ENCODE assay signal across 8 cellular contexts in genomic region chr1:27671964-27672749, GRCh38. TPM values are rescaled to one million over a fixed set of nuclear protein-coding genes. Genes with fewer than 3 reads are reported as not detected.
A peak's percentile ranks its signal among the peaks of the same experiment; 100 is the strongest.
DNase-seq lines count a peak whose midpoint lies in the region; ATAC-seq and TF ChIP-seq lines count a peak whose summit lies in the region.

Gene IFI6, minus strand, starts transcription at chr1:27672192. Its CDS starts 2,878 bp downstream, at chr1:27669314.

- H4K8ac ChIP-seq in neuronal stem cell (ENCODE audit: low read depth, low read length) = no peak within 1 kb of the TSS

- peaks cover 10% of the 10 kb centered on the region for H3F3A ChIP-seq in MM.1S (ENCODE audit: insufficient read depth, low read length)

- no peaks in the 10 kb centered on the region for H4K20me1 ChIP-seq in MM.1S (ENCODE audit: insufficient read depth, low read length)

- no peak within 1 kb of the TSS for H2BK15ac ChIP-seq in neuronal stem cell (ENCODE audit: low read length)

- no peaks in the 10 kb centered on the region for H3K9me2 ChIP-seq in MM.1S (replicated peaks; ENCODE audit: insufficient read depth, low read length)

- no peaks in the 10 kb centered on the region for H3K9me3 ChIP-seq in MM.1S (replicated peaks; ENCODE audit: insufficient read depth, low read length)
- no peaks in the 10 kb centered on the region for H3K9me3 ChIP-seq in SJCRH30 (replicated peaks)
- H3K9me3 ChIP-seq in neuronal stem cell (replicated peaks in 1 of 2; ENCODE audit: control insufficient read depth in 2 of 2, insufficient read depth in 1 of 2, low read depth in 1 of 2, low read length in 2 of 2) = no peaks in the 10 kb centered on the region

- H3K27ac ChIP-seq in MM.1S (ENCODE audit: low read length) (peak within 1 kb of the TSS; percentile 26; the same call in 1 of the 2 replicates), SJCRH30 (no peak within 1 kb of the TSS), foreskin keratinocyte (peak within 1 kb of the TSS; percentile 66), neuronal stem cell (replicated peaks; ENCODE audit: low read length) (peak within 1 kb of the TSS; percentile 40)

- H2BK120ac ChIP-seq in neuronal stem cell (ENCODE audit: low read depth, low read length) = no peak within 1 kb of the TSS

- DNase-seq in ELR (ENCODE audit: low read depth) (peak; percentile 97), GOT3 (lab: John Stamatoyannopoulos, UW) (peak; percentile 72), MM.1S (peak; percentile 87), SJCRH30 (peak; percentile 93 to 97), foreskin keratinocyte (peak; percentile 93 to 96), neuronal stem cell (ENCODE audit: low spot score) (peak; percentile 62), superior temporal gyrus (ENCODE audit: extremely low spot score) (peak; percentile 98)
- DNase-seq in activated naive CD4-positive, alpha-beta T cell treated with Interleukin-2 at 50 U/mL for 16 hours = peak; percentile 77

- H3K79me1 ChIP-seq in neuronal stem cell (ENCODE audit: low read depth, low read length) = no peaks in the 10 kb centered on the region

- peak within 1 kb of the TSS; percentile 91 for H3K4me2 ChIP-seq in MM.1S (ENCODE audit: low read depth, low read length)
- peak within 1 kb of the TSS; percentile 53 for H3K4me2 ChIP-seq in neuronal stem cell (ENCODE audit: insufficient read depth, low read length, poor library complexity, severe bottlenecking)

- H4K91ac ChIP-seq in neuronal stem cell (ENCODE audit: low read depth, low read length, poor library complexity) = no peak within 1 kb of the TSS

- no peaks in the 10 kb centered on the region for H3K27me3 ChIP-seq in MM.1S (replicated peaks; ENCODE audit: insufficient read depth, low read length)
- H3K27me3 ChIP-seq in SJCRH30 = no peaks in the 10 kb centered on the region
- no peaks in the 10 kb centered on the region for H3K27me3 ChIP-seq in foreskin keratinocyte
- peaks cover 0 to 5% (median 0%) of the 10 kb centered on the region in 3 experiments for H3K27me3 ChIP-seq in neuronal stem cell (ENCODE audit: control insufficient read depth in 3 of 3, insufficient read depth in 3 of 3, low read depth in 1 of 3, low read length in 3 of 3)

- H3K4me1 ChIP-seq in MM.1S (ENCODE audit: low read length) = peaks cover 17% of the 10 kb centered on the region; the same call in 1 of the 2 replicates
- H3K4me1 ChIP-seq in SJCRH30 = peaks cover 6% of the 10 kb centered on the region
- peaks cover 6% of the 10 kb centered on the region for H3K4me1 ChIP-seq in foreskin keratinocyte
- H3K4me1 ChIP-seq in neuronal stem cell (ENCODE audit: control insufficient read depth in 2 of 2, insufficient read depth in 1 of 2, low read depth in 1 of 2, low read length in 2 of 2) = peaks cover 6 to 8% of the 10 kb centered on the region in 2 donors

- peak within 1 kb of the TSS; percentile 26; the same call in 1 of the 2 replicates for H3K9ac ChIP-seq in MM.1S (ENCODE audit: low read length)
- H3K9ac ChIP-seq in neuronal stem cell (ENCODE audit: low read depth, low read length, poor library complexity) = peak within 1 kb of the TSS; percentile 71

- no peak within 1 kb of the TSS for H2AK5ac ChIP-seq in neuronal stem cell (ENCODE audit: low read depth, low read length)

- no peak within 1 kb of the TSS for H2BK12ac ChIP-seq in neuronal stem cell (ENCODE audit: low read length)

- peak; percentile 45 for TF ChIP-seq CTCF in MM.1S (IDR thresholded peaks at IDR 0.05; ENCODE audit: low read length)
- peak; percentile 64 for TF ChIP-seq CTCF in foreskin keratinocyte (conservative IDR thresholded peaks at IDR 0.05)

- H3K18ac ChIP-seq in neuronal stem cell (ENCODE audit: low read length) = peak within 1 kb of the TSS; percentile 88

- H3K36me3 ChIP-seq in MM.1S (replicated peaks; ENCODE audit: insufficient read depth, low read length) (no peaks in the 10 kb centered on the region), SJCRH30 (no peaks in the 10 kb centered on the region), neuronal stem cell (replicated peaks in 1 of 2; ENCODE audit: control insufficient read depth in 2 of 2, insufficient read depth in 2 of 2, low read length in 2 of 2) (no peaks in the 10 kb centered on the region)

- H3K23ac ChIP-seq in neuronal stem cell (ENCODE audit: low read depth, low read length, poor library complexity) = no peak within 1 kb of the TSS

- ATAC-seq in foreskin keratinocyte = peak; percentile 95

- no peak within 1 kb of the TSS for H2BK5ac ChIP-seq in neuronal stem cell (ENCODE audit: low read length)

- H3K79me2 ChIP-seq in MM.1S (ENCODE audit: low read length) = no peaks in the 10 kb centered on the region

- H3K4me3 ChIP-seq in MM.1S (ENCODE audit: low read length) (peak within 1 kb of the TSS; percentile 47), SJCRH30 (peak within 1 kb of the TSS; percentile 28), neuronal stem cell (ENCODE audit: low read length in 2 of 2) (peak within 1 kb of the TSS; percentile 24 to 53)

- WGBS in neuronal stem cell (ENCODE audit: extremely low coverage in 2 of 2, insufficient read length in 2 of 2, insufficient replicate concordance in 1 of 2), 2 donors = no CpG with 5 or more reads among the region's 10 CpGs

- H2AFZ ChIP-seq in MM.1S (ENCODE audit: low read length) = peak within 1 kb of the TSS; percentile 92
- peak within 1 kb of the TSS; percentile 92 for H2AFZ ChIP-seq in neuronal stem cell (ENCODE audit: low read length)

- no peak within 1 kb of the TSS for H3K4ac ChIP-seq in neuronal stem cell (ENCODE audit: low read length)

- H3K14ac ChIP-seq in neuronal stem cell (ENCODE audit: low read length) = no peak within 1 kb of the TSS

RNA-seq across cellular contexts. Expression of gene IFI6, which starts in this region (rescaled TPM):
- 5.8 and 6.8 TPM in 2 replicates for total RNA-seq in SJCRH30 (2014; rRNA removed; shearing (Covaris generic))
- 797 and 1,066 TPM in 2 replicates for total RNA-seq in foreskin keratinocyte
- polyA plus RNA-seq in foreskin keratinocyte = 1,018 and 1,394 TPM in 2 replicates
- 19.2 TPM for polyA plus RNA-seq in neuronal stem cell (2013, experiment 1 of 2)
- polyA plus RNA-seq in neuronal stem cell (2013, experiment 2 of 2) = 19.4 TPM

Comparison
In these comparisons a context has a peak if more than half of its experiments do, and no peak if none do; other contexts are left out.
1. RNA of gene IFI6 (total RNA-seq): 797 to 1,066 TPM in foreskin keratinocyte; 5.8 to 6.8 TPM in SJCRH30; every median in the first group is over 100 times any median in the second.
2. Peak in every context shown above with its lines, with median percentiles within 50 percentile points of each other: DNase-seq and H3K4me3 ChIP-seq.